In the genomic region with DNA sequence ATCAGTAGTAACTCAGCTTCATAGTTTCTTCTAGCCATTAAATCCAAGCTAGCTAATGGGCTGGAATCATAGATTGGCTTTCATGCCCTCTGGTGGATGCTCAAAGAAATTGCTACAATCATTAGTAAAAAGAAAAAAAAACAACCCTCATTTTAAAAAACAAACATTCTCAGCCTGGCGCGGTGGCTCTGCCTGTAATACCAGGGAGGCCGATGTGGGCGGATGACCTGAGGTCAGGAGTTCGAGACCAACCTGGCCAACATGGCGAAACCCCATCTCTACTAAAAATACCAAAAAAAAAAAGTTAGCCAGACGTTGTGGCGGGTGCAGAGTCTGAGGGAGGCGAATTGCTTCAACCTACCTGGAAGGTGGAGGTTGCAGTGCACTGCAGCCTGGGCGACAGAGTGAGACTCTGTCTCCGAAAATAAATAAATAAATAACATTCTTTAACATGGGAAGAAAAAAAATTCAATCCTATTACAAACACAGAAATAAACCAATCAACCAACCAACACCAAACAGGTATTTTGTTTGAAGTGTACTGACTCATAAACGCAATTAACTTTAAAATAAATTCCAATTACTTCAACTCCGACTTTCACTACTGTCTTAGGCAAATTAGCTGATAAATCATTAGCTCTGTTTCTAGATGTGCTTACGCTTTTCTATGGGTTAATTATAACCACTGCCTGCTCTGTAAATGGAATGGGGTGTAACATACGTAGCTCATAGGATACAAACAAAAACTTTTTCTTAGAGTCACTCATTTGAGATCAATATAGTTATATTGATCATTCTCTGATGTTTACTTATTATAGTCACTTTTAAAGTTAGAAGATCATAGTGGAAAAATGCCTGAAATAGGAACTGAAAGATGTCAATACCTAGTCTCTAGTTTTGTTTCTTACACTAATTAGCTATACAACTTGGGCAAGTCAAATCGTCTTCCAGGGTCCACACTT, we compare ENCODE assay signal across 8 cellular contexts.
DNase-seq lines count a peak whose midpoint lies in the region; ATAC-seq and TF ChIP-seq lines count a peak whose summit lies in the region.

No MANE protein-coding gene starts in this region.

- H3K27ac ChIP-seq in SU-DHL-6 (ENCODE audit: low read depth, low read length) (no peak overlapping the region), brain microvascular endothelial cell (no peak overlapping the region)

- H3K9me2 ChIP-seq in SU-DHL-6 (replicated peaks; ENCODE audit: insufficient read depth, low read length) = no peaks in the 10 kb centered on the region

- H3F3A ChIP-seq in SU-DHL-6 (ENCODE audit: insufficient read depth) = no peaks in the 10 kb centered on the region

- no peak overlapping the region for H3K9ac ChIP-seq in SU-DHL-6 (ENCODE audit: low read length)

- H3K9me3 ChIP-seq in SU-DHL-6 (ENCODE audit: insufficient read depth, low read length) = no peaks in the 10 kb centered on the region

- no peak overlapping the region for H2AFZ ChIP-seq in SU-DHL-6 (ENCODE audit: low read depth, low read length, severe bottlenecking)

- peak; percentile 66 for DNase-seq in activated effector memory CD4-positive, alpha-beta T cell treated with anti-CD3 and anti-CD28 coated beads, Interleukin-2, amount 50 U/mL, for 16 hours
- DNase-seq in activated effector memory CD4-positive, alpha-beta T cell treated with Interleukin-2 at 50 U/mL for 16 hours = no peak
- peak; percentile 72 for DNase-seq in NAMALWA (ENCODE audit: low spot score)
- peak; percentile 32 for DNase-seq in brain microvascular endothelial cell
- DNase-seq in iPS-NIHi11 (ENCODE audit: low spot score) = peak; percentile 60
- peak; percentile 31 to 36 for DNase-seq in stimulated activated CD4-positive, alpha-beta T cell treated with anti-CD3 and anti-CD28 coated beads, Interleukin-2, amount 100 ng/mL, for 48 hours

- no peak overlapping the region for H3K4me3 ChIP-seq in SU-DHL-6 (ENCODE audit: insufficient read depth, low read length, poor library complexity, severe bottlenecking)
- H3K4me3 ChIP-seq in brain microvascular endothelial cell (ENCODE audit: low read depth, low read length) = peak overlapping the region; percentile 12

- H4K20me1 ChIP-seq in SU-DHL-6 (ENCODE audit: low read depth, low read length) = no peaks in the 10 kb centered on the region

- in situ Hi-C loops in brain microvascular endothelial cell (cut with HindIII; ENCODE audit: low pct_ligation_motif_present, low sequenced_read_pairs) = no loop called here

- H3K79me2 ChIP-seq in SU-DHL-6 (ENCODE audit: insufficient read depth, low read length) = no peaks in the 10 kb centered on the region

- H3K27me3 ChIP-seq in SU-DHL-6 (ENCODE audit: low read length) (no peaks in the 10 kb centered on the region), brain microvascular endothelial cell (replicated peaks) (no peaks in the 10 kb centered on the region)

- TF ChIP-seq CTCF in SU-DHL-6 (IDR thresholded peaks at IDR 0.05; ENCODE audit: insufficient read depth, low read length, poor library complexity, severe bottlenecking) = peak; percentile 51
- TF ChIP-seq CTCF in brain microvascular endothelial cell (IDR thresholded peaks at IDR 0.05; ENCODE audit: low read depth, low read length, missing control alignments) = peak; percentile 65

- no peaks in the 10 kb centered on the region for H3K36me3 ChIP-seq in SU-DHL-6 (ENCODE audit: low read length)
- no peaks in the 10 kb centered on the region for H3K36me3 ChIP-seq in brain microvascular endothelial cell (replicated peaks)

- H3K4me2 ChIP-seq in SU-DHL-6 (ENCODE audit: low read depth, low read length, poor library complexity, severe bottlenecking) = no peak overlapping the region

- peak; percentile 68 for ATAC-seq in HG02642 (IDR thresholded peaks at IDR 0.05; ENCODE audit: poor library complexity, unreplicated experiment)
